ENCODE assay signal across 14 cellular contexts in the genomic region with DNA sequence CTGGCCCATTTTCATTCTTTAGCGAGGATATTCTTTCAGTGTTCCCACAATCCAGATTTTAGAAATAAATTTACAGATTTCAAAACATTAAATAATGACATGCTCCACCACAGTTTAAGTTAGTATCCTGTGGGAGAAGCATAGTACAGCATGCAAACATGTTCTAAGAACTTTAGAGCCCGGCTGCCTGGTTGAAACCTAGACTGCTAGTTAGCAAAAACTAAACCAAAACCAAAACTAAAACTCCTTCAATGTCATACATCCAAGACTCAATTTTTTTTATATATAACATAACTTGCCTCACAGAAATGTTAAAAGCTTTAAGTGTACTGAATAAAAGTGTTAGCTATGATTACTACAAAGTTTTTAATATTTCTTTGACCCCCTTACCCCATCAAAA. TPM values are rescaled to one million over a fixed set of nuclear protein-coding genes. Genes with fewer than 3 reads are reported as not detected.
A peak's percentile ranks its signal among the peaks of the same experiment; 100 is the strongest.
DNase-seq lines count a peak whose midpoint lies in the region; ATAC-seq, FAIRE-seq and TF ChIP-seq lines count a peak whose summit lies in the region.
"Had no signal": no experiment of that assay in that cellular context is flagged by ENCODE, and none has a peak within 500 bp of the region (broad histone marks: within the 10 kb centered on the region; RNA-seq: fewer than 3 reads in every experiment).

No MANE protein-coding gene starts in this region.

- peak overlapping the region in 1 of 4 donors; percentile 43 for H3K4me3 Mint-ChIP-seq in CD4-positive, CD25-positive, alpha-beta regulatory T cell

- H2AFZ ChIP-seq in mammary epithelial cell (ENCODE audit: low read depth, low read length) = no peak overlapping the region
- H2AFZ ChIP-seq: GM23248 had no signal

- peaks cover 85% of the 10 kb centered on the region for H3K36me3 ChIP-seq in CD4-positive, CD25-positive, alpha-beta regulatory T cell (ENCODE audit: control insufficient read depth, insufficient read depth, low read length)
- H3K36me3 ChIP-seq in mammary epithelial cell (ENCODE audit: insufficient read depth, low read length) = peaks cover 50% of the 10 kb centered on the region
- peaks cover 0 to 100% of the 10 kb centered on the region in 2 donors for H3K36me3 ChIP-seq in left lung

- no peak for FAIRE-seq in D721Med (lab: Jason Lieb, UNC)

- H3K79me2 ChIP-seq in mammary epithelial cell (ENCODE audit: insufficient read depth, low read length) = peaks cover 79% of the 10 kb centered on the region

- TF ChIP-seq CTCF in mammary epithelial cell (conservative IDR thresholded peaks at IDR 0.05 in 1 of 2, IDR thresholded peaks at IDR 0.05 in 1 of 2; ENCODE audit: extremely low read depth in 1 of 2, insufficient read depth in 1 of 2, low read depth in 1 of 2, low read length in 2 of 2) = no peak
- no peak for TF ChIP-seq CTCF in D721Med (IDR thresholded peaks at IDR 0.05; ENCODE audit: insufficient read depth, missing control alignments)
- TF ChIP-seq CTCF in left lung (IDR thresholded peaks at IDR 0.05) = no peak

- CTCF ChIA-PET in mammary epithelial cell (lab: Charles Lee; ENCODE audit: low non-redundant PET) = no interaction called here

- peak overlapping the region in 1 of 3 donors; percentile 79 for H3K27ac Mint-ChIP-seq in CD4-positive, CD25-positive, alpha-beta regulatory T cell

- peak overlapping the region; percentile 51 for H3K27ac ChIP-seq in CD4-positive, CD25-positive, alpha-beta regulatory T cell (ENCODE audit: insufficient read depth, low read length, poor library complexity, severe bottlenecking)
- peak overlapping the region; percentile 35 for H3K27ac ChIP-seq in mammary epithelial cell (ENCODE audit: insufficient read depth, low read depth, low read length)
- no peak overlapping the region for H3K27ac ChIP-seq in left lung
- H3K27ac ChIP-seq: BLaER1, GM23248 had no signal

- peaks cover 4% of the 10 kb centered on the region for H3K4me1 ChIP-seq in CD4-positive, CD25-positive, alpha-beta regulatory T cell (ENCODE audit: control insufficient read depth, insufficient read depth, low read length, poor library complexity, severe bottlenecking)
- peaks cover 8% of the 10 kb centered on the region for H3K4me1 ChIP-seq in mammary epithelial cell (ENCODE audit: insufficient read depth, low read length)
- H3K4me1 ChIP-seq in left lung = no peaks in the 10 kb centered on the region
- H3K4me1 ChIP-seq: BLaER1 had no signal

- intact Hi-C loops in mammary epithelial cell (cut with micrococcal nuclease) (no loop called here), left lung (cut with DNase I) (no loop called here)

- BruUV-seq in mammary epithelial cell (replicated peaks; lab: Mats Ljungman, UMichigan) = no TSS peak

- no peak overlapping the region for H3K4me2 ChIP-seq in mammary epithelial cell (ENCODE audit: insufficient read depth, low read depth, low read length)
- H3K4me2 ChIP-seq: BLaER1 had no signal

- H3K27me3 Mint-ChIP-seq in CD4-positive, CD25-positive, alpha-beta regulatory T cell = no peaks in the 10 kb centered on the region

- in situ Hi-C loops in mammary epithelial cell (cut with MboI; ENCODE audit: low sequenced_read_pairs in 2 of 2) = no loop called here

- H3K9me3 ChIP-seq in CD4-positive, CD25-positive, alpha-beta regulatory T cell (ENCODE audit: control insufficient read depth in 2 of 2, low read length in 2 of 2) = no peaks in the 10 kb centered on the region
- H3K9me3 ChIP-seq in mammary epithelial cell (replicated peaks; ENCODE audit: insufficient read depth, low read length) (no peaks in the 10 kb centered on the region), left lung (no peaks in the 10 kb centered on the region)

- H3K27me3 ChIP-seq in CD4-positive, CD25-positive, alpha-beta regulatory T cell (ENCODE audit: control insufficient read depth, insufficient read depth, low read length) = no peaks in the 10 kb centered on the region
- H3K27me3 ChIP-seq in mammary epithelial cell (ENCODE audit: insufficient read depth, low read length) (no peaks in the 10 kb centered on the region), left lung (no peaks in the 10 kb centered on the region)
- H3K27me3 ChIP-seq: BLaER1 had no signal

- peak in 1 of 3 donors; percentile 48 for DNase-seq in CD4-positive, CD25-positive, alpha-beta regulatory T cell
- DNase-seq in mammary epithelial cell (no peak), D721Med (ENCODE audit: insufficient read length, low spot score) (no peak), left lung (no peak), NCI-H510A (lab: John Stamatoyannopoulos, UW) (no peak)
- DNase-seq: GM23248; NCI-H1436; NCI-H748 treated with DMSO at 0.1 percent for 48 hours; SHP77 treated with DMSO at 0.1 percent for 48 hours; stimulated activated CD4-positive, alpha-beta T cell treated with anti-CD3 and anti-CD28 coated beads, Interleukin-4, amount 100 ng/mL, for 1 hour had no signal

- H3K4me3 ChIP-seq in CD4-positive, CD25-positive, alpha-beta regulatory T cell (ENCODE audit: low read depth, low read length) = no peak overlapping the region
- H3K4me3 ChIP-seq in mammary epithelial cell (replicated peaks in 1 of 3; ENCODE audit: insufficient read depth in 1 of 3, low read depth in 2 of 3, low read length in 3 of 3) = no peak overlapping the region
- no peak overlapping the region for H3K4me3 ChIP-seq in left lung
- H3K4me3 ChIP-seq: BLaER1, GM23248 had no signal

- dilution Hi-C loops in mammary epithelial cell (cut with HindIII; ENCODE audit: low sequenced_read_pairs) = no loop called here

- H3K4me1 Mint-ChIP-seq in CD4-positive, CD25-positive, alpha-beta regulatory T cell = peaks cover 0 to 30% (median 23%) of the 10 kb centered on the region in 4 donors

- no peak overlapping the region for H3K9ac ChIP-seq in mammary epithelial cell (ENCODE audit: insufficient read depth, low read length)
- H3K9ac ChIP-seq: BLaER1, GM23248 had no signal

- ATAC-seq in CD4-positive, CD25-positive, alpha-beta regulatory T cell (ENCODE audit: low read depth in 2 of 2) = no peak
- ATAC-seq in GM18867 (IDR thresholded peaks at IDR 0.05; ENCODE audit: unreplicated experiment) (peak; percentile 66), HG03108 (IDR thresholded peaks at IDR 0.05; ENCODE audit: unreplicated experiment) (peak; percentile 49), left lung (no peak), GM18870 (IDR thresholded peaks at IDR 0.05; ENCODE audit: unreplicated experiment) (no peak)

- no peaks in the 10 kb centered on the region for H4K20me1 ChIP-seq in mammary epithelial cell (ENCODE audit: insufficient read depth, low read length)

- peaks cover 0 to 2% (median 0%) of the 10 kb centered on the region in 7 donors for H3K9me3 Mint-ChIP-seq in CD4-positive, CD25-positive, alpha-beta regulatory T cell

- H3K36me3 Mint-ChIP-seq in CD4-positive, CD25-positive, alpha-beta regulatory T cell = peaks cover 58% of the 10 kb centered on the region

- 94% methylated on average over 2 of the region's 2 CpGs for WGBS in mammary epithelial cell (ENCODE audit: low coverage, missing lambda C conversion rate)

RNA-seq across cellular contexts. Expression of a gene that starts 17.0 kb away (rescaled TPM):
- total RNA-seq in CD4-positive, CD25-positive, alpha-beta regulatory T cell = 292 TPM
- 10 to 100 TPM; 32.6 to 71.6 (median 51.0) TPM for polyA plus RNA-seq in CD4-positive, CD25-positive, alpha-beta regulatory T cell
- total RNA-seq in mammary epithelial cell (10 to 100 TPM; 25.5 to 95.2 TPM), left lung (10 to 100 TPM; 68.1 to 75.8 TPM)
- polyA plus RNA-seq in mammary epithelial cell = 34.6 TPM
- polyA minus RNA-seq in mammary epithelial cell = 12.0 TPM

RNA-seq across cellular contexts. Expression of a gene that starts 44.5 kb away (rescaled TPM):
- total RNA-seq in CD4-positive, CD25-positive, alpha-beta regulatory T cell = 1.7 TPM
- polyA plus RNA-seq in CD4-positive, CD25-positive, alpha-beta regulatory T cell = not detected
- total RNA-seq in mammary epithelial cell (10 to 100 TPM in 1 of 2 donors, 1 to 10 TPM in 1; 5.0 to 14.4 TPM), left lung (1 to 10 TPM; 1.8 to 2.0 TPM)
- 12.4 TPM for polyA plus RNA-seq in mammary epithelial cell
- 28.1 TPM for polyA minus RNA-seq in mammary epithelial cell

Comparison
In these comparisons a context has a peak if more than half of its experiments do, and no peak if none do; other contexts are left out.
1. ATAC-seq: peak in GM18867 (single experiment) and HG03108 (single experiment); none in CD4-positive, CD25-positive, alpha-beta regulatory T cell (0 of 2), left lung (single experiment) and GM18870 (single experiment).
2. H3K27ac ChIP-seq: peak in CD4-positive, CD25-positive, alpha-beta regulatory T cell (single experiment) and mammary epithelial cell (single experiment); none in left lung (0 of 2).